Comparison of ENCODE assay signal across 33 cellular contexts in genomic region chr2:219468410-219469185, GRCh38. TPM values are rescaled to one million over a fixed set of nuclear protein-coding genes. Genes with fewer than 3 reads are reported as not detected.
DNase-seq lines count a peak whose midpoint lies in the region; ATAC-seq and TF ChIP-seq lines count a peak whose summit lies in the region.
"Had no signal": no experiment of that assay in that cellular context is flagged by ENCODE, and none has a peak within 500 bp of the region (broad histone marks: within the 10 kb centered on the region; RNA-seq: fewer than 3 reads in every experiment).

No MANE protein-coding gene starts in this region.

- H4K91ac ChIP-seq in trophoblast cell (ENCODE audit: low read depth, low read length): no peak overlapping the region

- H3K36me3 ChIP-seq in cardiac muscle cell (peaks cover 42% of the 10 kb centered on the region), trophoblast cell (ENCODE audit: control insufficient read depth in 1 of 2, insufficient read depth in 2 of 2, low read length in 2 of 2) (peaks cover 2 to 8% of the 10 kb centered on the region in 2 experiments), Caco-2 (ENCODE audit: control insufficient read depth, insufficient read depth, low read length) (no peaks in the 10 kb centered on the region)
- H3K36me3 ChIP-seq: adrenal gland, neutrophil had no signal

- H3K4me3 ChIP-seq in cardiac muscle cell: no peak overlapping the region
- no peak overlapping the region for H3K4me3 ChIP-seq in trophoblast cell (ENCODE audit: low read depth, low read length)
- H3K4me3 ChIP-seq in Caco-2 (ENCODE audit: low read depth, low read length): no peak overlapping the region
- H3K4me3 ChIP-seq: adrenal gland, GM23338 had no signal

- H3K36me3 Mint-ChIP-seq in Caco-2 (ENCODE audit: insufficient read depth, unreplicated experiment): peaks cover 7% of the 10 kb centered on the region
- H3K36me3 Mint-ChIP-seq: activated naive CD4-positive, alpha-beta T cell treated with anti-CD3 and anti-CD28 coated beads, Interleukin-2, amount 10 ng/mL, durations not matched to agents 7 days and 5 days; naive B cell; stimulated activated effector memory CD8-positive, alpha-beta T cell treated with anti-CD3 and anti-CD28 coated beads, Interleukin-12 subunit alpha, Interleukin-12 subunit beta, amount 100 ng/mL, for 72 hours had no signal

- H3K27me3 ChIP-seq in cardiac muscle cell (no peaks in the 10 kb centered on the region), trophoblast cell (ENCODE audit: insufficient read depth, low read length) (no peaks in the 10 kb centered on the region), Caco-2 (replicated peaks; ENCODE audit: control insufficient read depth, insufficient read depth, low read length) (no peaks in the 10 kb centered on the region)
- H3K27me3 ChIP-seq: adrenal gland had no signal

- H3K4me3 Mint-ChIP-seq in Caco-2 (ENCODE audit: unreplicated experiment): no peak overlapping the region
- H3K4me3 Mint-ChIP-seq: activated CD4-positive, alpha-beta memory T cell treated with anti-CD3 and anti-CD28 coated beads, Interleukin-2, amount 10 ng/mL, durations not matched to agents 7 days and 5 days; activated naive CD4-positive, alpha-beta T cell treated with anti-CD3 and anti-CD28 coated beads, Interleukin-2, amount 10 ng/mL, durations not matched to agents 7 days and 5 days; brain; CD4-positive, alpha-beta T cell; GM23338; naive B cell; stimulated activated effector memory CD8-positive, alpha-beta T cell treated with anti-CD3 and anti-CD28 coated beads, Interleukin-12 subunit alpha, Interleukin-12 subunit beta, amount 100 ng/mL, for 72 hours had no signal

- no peaks in the 10 kb centered on the region for H3K27me3 Mint-ChIP-seq in Caco-2 (ENCODE audit: insufficient read depth, unreplicated experiment)
- H3K27me3 Mint-ChIP-seq: activated CD4-positive, alpha-beta memory T cell treated with anti-CD3 and anti-CD28 coated beads, Interleukin-2, amount 10 ng/mL, durations not matched to agents 7 days and 5 days; activated naive CD4-positive, alpha-beta T cell treated with anti-CD3 and anti-CD28 coated beads, Interleukin-2, amount 10 ng/mL, durations not matched to agents 7 days and 5 days; brain; CD4-positive, alpha-beta T cell had no signal

- H3K27ac ChIP-seq in cardiac muscle cell: peak overlapping the region; percentile 55
- H3K27ac ChIP-seq in trophoblast cell (ENCODE audit: low read depth, low read length): no peak overlapping the region
- H3K27ac ChIP-seq: adrenal gland, neutrophil had no signal

- H3K18ac ChIP-seq in trophoblast cell (ENCODE audit: low read length): no peak overlapping the region

- H3K79me1 ChIP-seq in trophoblast cell (ENCODE audit: low read length): no peaks in the 10 kb centered on the region

- no CpG with 5 or more reads among the region's 23 CpGs for WGBS in trophoblast cell (ENCODE audit: extremely low coverage, insufficient coverage, insufficient read length)

- peak overlapping the region; percentile 18 for H2BK120ac ChIP-seq in trophoblast cell (ENCODE audit: insufficient read depth, low read length, poor library complexity)

- H3K23ac ChIP-seq in trophoblast cell (ENCODE audit: low read length): no peak overlapping the region

- no peak overlapping the region for H2AFZ ChIP-seq in trophoblast cell (ENCODE audit: insufficient read depth, low read length, poor library complexity)
- H2AFZ ChIP-seq: GM23338 had no signal

- no peak overlapping the region for H2BK12ac ChIP-seq in trophoblast cell (ENCODE audit: low read length)

- H3K27ac Mint-ChIP-seq in Caco-2 (ENCODE audit: unreplicated experiment): no peak overlapping the region
- H3K27ac Mint-ChIP-seq: activated CD4-positive, alpha-beta memory T cell treated with anti-CD3 and anti-CD28 coated beads, Interleukin-2, amount 10 ng/mL, durations not matched to agents 7 days and 5 days; activated naive CD4-positive, alpha-beta T cell treated with anti-CD3 and anti-CD28 coated beads, Interleukin-2, amount 10 ng/mL, durations not matched to agents 7 days and 5 days; CD4-positive, alpha-beta T cell; GM23338; naive B cell; stimulated activated effector memory CD8-positive, alpha-beta T cell treated with anti-CD3 and anti-CD28 coated beads, Interleukin-12 subunit alpha, Interleukin-12 subunit beta, amount 100 ng/mL, for 72 hours had no signal

- no peak overlapping the region for H3K4ac ChIP-seq in trophoblast cell (ENCODE audit: low read depth, low read length)

- TF ChIP-seq CTCF in cardiac muscle cell (IDR thresholded peaks at IDR 0.05; ENCODE audit: low read depth, low read length): no peak
- no peak for TF ChIP-seq CTCF in Caco-2 (IDR thresholded peaks at IDR 0.05; ENCODE audit: insufficient read depth in 1 of 2, low read depth in 1 of 2, low read length in 1 of 2, severe bottlenecking in 1 of 2, unreplicated experiment in 1 of 2)

- H2BK5ac ChIP-seq in trophoblast cell (ENCODE audit: low read depth, low read length, poor library complexity): no peak overlapping the region

- H3K79me2 ChIP-seq in trophoblast cell (ENCODE audit: control insufficient read depth, insufficient read depth, low read length, poor library complexity): no peaks in the 10 kb centered on the region

- POLR2A ChIA-PET in Caco-2 (lab: Charles Lee): no interaction called here

- peak; percentile 45 for DNase-seq in Right ventricle myocardium inferior (ENCODE audit: missing footprints)
- no peak for DNase-seq in left ventricle myocardium superior
- no peak for DNase-seq in cardiac muscle cell (ENCODE audit: low read depth in 1 of 2, low spot score in 1 of 2)
- no peak for DNase-seq in trophoblast cell
- no peak for DNase-seq in HCEC 1CT
- DNase-seq in dedifferentiated amniotic fluid mesenchymal stem cell (ENCODE audit: extremely low spot score): no peak
- DNase-seq in retina: no peak
- DNase-seq in Caco-2: no peak
- DNase-seq: activated CD4-positive, alpha-beta memory T cell treated with anti-CD3 and anti-CD28 coated beads, Interleukin-2, amount 10 ng/mL, durations not matched to agents 7 days and 5 days; activated CD4-positive, CD25-positive, alpha-beta regulatory T cell treated with anti-CD3 and anti-CD28 coated beads, Interleukin-2, amount 50 U/mL, for 72 hours; activated naive CD4-positive, alpha-beta T cell treated with anti-CD3 and anti-CD28 coated beads, Interleukin-2, amount 10 ng/mL, durations not matched to agents 7 days and 5 days; AML-193; CD4-positive, alpha-beta T cell; effector memory CD4-positive, alpha-beta T cell; KG1; naive B cell; NCI-H1105 treated with DMSO at 0.1 percent for 48 hours; NCI-H2029; NCI-H524 treated with DMSO at 0.1 percent for 48 hours; NK-92 treated with Interleukin-12 subunit alpha and Interleukin-12 subunit beta, amount 100 ng/mL, for 24 hours; posterior cingulate gyrus; stimulated activated CD4-positive, alpha-beta T cell treated with anti-CD3 and anti-CD28 coated beads, Interleukin-15, amount 100 ng/mL, for 24 hours; substantia nigra had no signal

- H4K12ac ChIP-seq in trophoblast cell (ENCODE audit: low read depth, low read length): no peak overlapping the region

- H3K4me1 ChIP-seq in cardiac muscle cell (ENCODE audit: low read depth) (peaks cover 21% of the 10 kb centered on the region), trophoblast cell (ENCODE audit: control insufficient read depth in 1 of 2, insufficient read depth in 2 of 2, low read length in 2 of 2) (peaks cover 6 to 8% of the 10 kb centered on the region in 2 experiments), Caco-2 (no peaks in the 10 kb centered on the region)
- H3K4me1 ChIP-seq: adrenal gland had no signal

- H2AK5ac ChIP-seq in trophoblast cell (ENCODE audit: low read length): no peak overlapping the region

- H4K8ac ChIP-seq in trophoblast cell (ENCODE audit: low read depth, low read length): no peak overlapping the region

- no peak overlapping the region for H3K9ac ChIP-seq in trophoblast cell (ENCODE audit: low read length)

- no peak overlapping the region for H3K4me2 ChIP-seq in trophoblast cell (ENCODE audit: low read length)
- H3K4me2 ChIP-seq: GM23338 had no signal

- H3K9me3 Mint-ChIP-seq in Caco-2 (ENCODE audit: unreplicated experiment): no peaks in the 10 kb centered on the region
- H3K9me3 Mint-ChIP-seq: activated CD4-positive, alpha-beta memory T cell treated with anti-CD3 and anti-CD28 coated beads, Interleukin-2, amount 10 ng/mL, durations not matched to agents 7 days and 5 days; activated naive CD4-positive, alpha-beta T cell treated with anti-CD3 and anti-CD28 coated beads, Interleukin-2, amount 10 ng/mL, durations not matched to agents 7 days and 5 days; brain; CD4-positive, alpha-beta T cell; GM23338; naive B cell; stimulated activated effector memory CD8-positive, alpha-beta T cell treated with anti-CD3 and anti-CD28 coated beads, Interleukin-12 subunit alpha, Interleukin-12 subunit beta, amount 100 ng/mL, for 72 hours had no signal

- no peak for ATAC-seq in Right ventricle myocardium inferior
- no peak for ATAC-seq in left ventricle myocardium superior
- ATAC-seq: GM23338; left lobe of liver; stimulated activated effector memory CD8-positive, alpha-beta T cell treated with anti-CD3 and anti-CD28 coated beads, Interleukin-12 subunit alpha, Interleukin-12 subunit beta, amount 100 ng/mL, for 72 hours had no signal

- BruUV-seq in Caco-2 (replicated peaks; lab: Mats Ljungman, UMichigan): no TSS peak

- no peaks in the 10 kb centered on the region for H3K9me3 ChIP-seq in cardiac muscle cell (ENCODE audit: low read depth)
- H3K9me3 ChIP-seq in trophoblast cell (ENCODE audit: insufficient read depth, low read depth, low read length): peaks cover 3% of the 10 kb centered on the region
- no peaks in the 10 kb centered on the region for H3K9me3 ChIP-seq in Caco-2
- H3K9me3 ChIP-seq: adrenal gland, neutrophil had no signal

- no peak overlapping the region for H3K14ac ChIP-seq in trophoblast cell (ENCODE audit: low read length)

- intact Hi-C loops in Right ventricle myocardium inferior (cut with DNase I): no loop called here
- intact Hi-C loops in left ventricle myocardium superior (cut with micrococcal nuclease): loop anchor here (10.0 kb wide), 1 partner anchor 66 kb away; no protein-coding TSS in a partner anchor
- intact Hi-C loops in Caco-2 (cut with micrococcal nuclease; ENCODE audit: unreplicated experiment): no loop called here

- CTCF ChIA-PET in Caco-2 (lab: Charles Lee): no interaction called here

- no peaks in the 10 kb centered on the region for H3K4me1 Mint-ChIP-seq in Caco-2 (ENCODE audit: low read depth, unreplicated experiment)
- H3K4me1 Mint-ChIP-seq: activated CD4-positive, alpha-beta memory T cell treated with anti-CD3 and anti-CD28 coated beads, Interleukin-2, amount 10 ng/mL, durations not matched to agents 7 days and 5 days; activated naive CD4-positive, alpha-beta T cell treated with anti-CD3 and anti-CD28 coated beads, Interleukin-2, amount 10 ng/mL, durations not matched to agents 7 days and 5 days; brain; GM23338; naive B cell; stimulated activated effector memory CD8-positive, alpha-beta T cell treated with anti-CD3 and anti-CD28 coated beads, Interleukin-12 subunit alpha, Interleukin-12 subunit beta, amount 100 ng/mL, for 72 hours had no signal

RNA-seq across cellular contexts. Expression of gene GMPPA, which starts 30.1 kb away (rescaled TPM):
- total RNA-seq in Right ventricle myocardium inferior (22.9 TPM), left ventricle myocardium superior (21.6 TPM), cardiac muscle cell (35.0 and 45.5 TPM in 2 replicates), Caco-2 (2022) (51.0 and 53.7 TPM in 2 replicates)
- 52.7 and 67.5 TPM in 2 replicates for polyA plus RNA-seq in cardiac muscle cell
- polyA plus RNA-seq in trophoblast cell (2013): 55.1 and 55.5 TPM in 2 replicates

RNA-seq across cellular contexts. Expression of gene SPEG, which starts 34.0 kb away (rescaled TPM):
- total RNA-seq in Right ventricle myocardium inferior (119 TPM), left ventricle myocardium superior (111 TPM), cardiac muscle cell (275 and 292 TPM in 2 replicates), Caco-2 (2022) (17.2 and 18.6 TPM in 2 replicates)
- 185 and 188 TPM in 2 replicates for polyA plus RNA-seq in cardiac muscle cell
- polyA plus RNA-seq in trophoblast cell (2013): 28.0 and 28.6 TPM in 2 replicates

RNA-seq across cellular contexts. Expression of gene ASIC4, which starts 45.7 kb away (rescaled TPM):
- not detected for total RNA-seq in Right ventricle myocardium inferior
- total RNA-seq in left ventricle myocardium superior: not detected
- 6.4 and 9.5 TPM in 2 replicates for total RNA-seq in cardiac muscle cell
- polyA plus RNA-seq in cardiac muscle cell: 3.3 and 4.3 TPM in 2 replicates
- polyA plus RNA-seq in trophoblast cell (2013): 0.22 and 0.23 TPM in 2 replicates
- total RNA-seq in Caco-2 (2022): 0.16 and 0.19 TPM in 2 replicates
- total RNA-seq: glomerular endothelial cell, MCF 10A had no signal

RNA-seq across cellular contexts. Expression of gene DES, which starts 50.4 kb away (rescaled TPM):
- total RNA-seq in Right ventricle myocardium inferior: 13,356 TPM
- total RNA-seq in left ventricle myocardium superior: 14,457 TPM
- 37.2 and 47.0 TPM in 2 replicates for total RNA-seq in cardiac muscle cell
- 17.5 and 20.4 TPM in 2 replicates for polyA plus RNA-seq in cardiac muscle cell
- 0.05 and 0.06 TPM in 2 replicates for polyA plus RNA-seq in trophoblast cell (2013)
- 0.86 TPM in 1 of 2 replicates, not detected in the other for total RNA-seq in Caco-2 (2022)
- total RNA-seq: A673; activated CD4-positive, alpha-beta memory T cell treated with anti-CD3 and anti-CD28 coated beads, Interleukin-2, amount 10 ng/mL, durations not matched to agents 7 days and 5 days; CD4-positive, alpha-beta T cell; glomerular endothelial cell; MCF 10A; T-helper 2 cell treated with Interferon-gamma antibody and Interleukin-4, amounts not matched to agents 100 ng/mL and 5 ng/mL, for 36 hours had no signal
